Comparison of ENCODE assay signal across 23 cellular contexts in genomic region chr13:95160112-95160906, GRCh38.
DNase-seq lines count a peak whose midpoint lies in the region; ATAC-seq, FAIRE-seq and TF ChIP-seq lines count a peak whose summit lies in the region.
"Had no signal": no experiment of that assay in that cellular context is flagged by ENCODE, and none has a peak within 500 bp of the region (broad histone marks: within the 10 kb centered on the region; RNA-seq: fewer than 3 reads in every experiment).

No MANE protein-coding gene starts in this region.

- TF ChIP-seq CTCF in A549 (IDR thresholded peaks at IDR 0.05), result no peak
- no peak for TF ChIP-seq CTCF in RWPE2 (IDR thresholded peaks at IDR 0.05; ENCODE audit: poor library complexity, severe bottlenecking)
- no peak for TF ChIP-seq CTCF in fibroblast of villous mesenchyme (IDR thresholded peaks at IDR 0.05; ENCODE audit: insufficient read depth, low read depth, low read length)

- TF ChIP-seq EP300 in A549 (IDR thresholded peaks at IDR 0.05), result peak; percentile 42 to 82; a peak in 3 of 5 replicates

- H3K9me3 ChIP-seq in A549 (no peaks in the 10 kb centered on the region), RWPE2 (ENCODE audit: severe bottlenecking) (no peaks in the 10 kb centered on the region)
- H3K9me3 ChIP-seq: esophagus muscularis mucosa, heart left ventricle, neutrophil, uterus had no signal

- TF ChIP-seq RAD21 in A549 (conservative IDR thresholded peaks at IDR 0.05 in 1 of 2, IDR thresholded peaks at IDR 0.05 in 1 of 2), result no peak

- H3K27ac ChIP-seq in A549, result peak overlapping the region; percentile 58 to 81
- H3K27ac ChIP-seq in RWPE2 (ENCODE audit: poor library complexity, severe bottlenecking), result no peak overlapping the region
- H3K27ac ChIP-seq: esophagus muscularis mucosa, heart left ventricle, neutrophil, uterus had no signal

- CTCF ChIA-PET in A549 (lab: Yijun Ruan, JAX), result interaction anchor here (1.2 to 1.4 kb wide), 2 partner anchors 28 to 445 kb away, joined by 3 to 4 read pairs; no protein-coding TSS in a partner anchor

- TF ChIP-seq POLR2A in A549 (IDR thresholded peaks at IDR 0.05; ENCODE audit: low read length), result no peak

- WGBS in A549 (ENCODE audit: missing lambda C conversion rate), result 16% methylated on average over 4 of the region's 4 CpGs

- POLR2A ChIA-PET in A549 (lab: Yijun Ruan, JAX), result no interaction called here

- H3K4me1 ChIP-seq in A549 (peaks cover 54% of the 10 kb centered on the region), RWPE2 (ENCODE audit: insufficient read depth, poor library complexity, severe bottlenecking) (no peaks in the 10 kb centered on the region)
- H3K4me1 ChIP-seq: esophagus muscularis mucosa, heart left ventricle, uterus had no signal

- DNase-seq in A549 (ENCODE audit: low read depth in 1 of 2, low spot score in 1 of 2) (peak in 1 of 2 experiments; percentile 81), RWPE2 (ENCODE audit: low spot score) (no peak), fibroblast of villous mesenchyme (ENCODE audit: low read depth) (peak; percentile 83), NK-92 (lab: John Stamatoyannopoulos, UW; ENCODE audit: unreplicated experiment) (no peak), H7 (no peak), NAMALWA (ENCODE audit: low spot score) (no peak)
- DNase-seq: activated naive CD4-positive, alpha-beta T cell; CD8-positive, alpha-beta T cell; cerebellar nuclear complex; effector CD4-positive, alpha-beta T cell; heart left ventricle; immature natural killer cell; NCI-H1436 treated with DMSO at 0.1 percent for 48 hours; NCI-H510A treated with DMSO at 0.1 percent for 48 hours; stimulated activated CD4-positive, alpha-beta T cell treated with anti-CD3 and anti-CD28 coated beads, Interleukin-4, amount 100 ng/mL, for 24 hours; T-cell; uterus had no signal

- no peaks in the 10 kb centered on the region for H3K27me3 ChIP-seq in RWPE2 (ENCODE audit: insufficient read depth, poor library complexity, severe bottlenecking)
- no peaks in the 10 kb centered on the region for H3K27me3 ChIP-seq in H7 (ENCODE audit: control insufficient read depth, insufficient read depth, low read length)
- H3K27me3 ChIP-seq: esophagus muscularis mucosa, heart left ventricle, neutrophil, uterus had no signal

- H3K4me2 ChIP-seq in A549, result peak overlapping the region; percentile 56
- H3K4me2 ChIP-seq: smooth muscle cell had no signal

- FAIRE-seq in A549 (lab: Jason Lieb, UNC), result no peak
- FAIRE-seq: H1 had no signal

- ATAC-seq in A549 (peak; percentile 76 to 86), GM21423 (IDR thresholded peaks at IDR 0.05; ENCODE audit: unreplicated experiment) (peak; percentile 51), RWPE2 (ENCODE audit: low read depth) (peak; percentile 61), GM18858 (IDR thresholded peaks at IDR 0.05; ENCODE audit: unreplicated experiment) (no peak)
- ATAC-seq: CD8-positive, alpha-beta T cell; heart left ventricle; T-cell had no signal

- H3K4me3 ChIP-seq in A549 (no peak overlapping the region), RWPE2 (ENCODE audit: severe bottlenecking) (no peak overlapping the region), fibroblast of villous mesenchyme (ENCODE audit: low read depth, low read length) (no peak overlapping the region), H7 (ENCODE audit: insufficient read depth, low read depth, low read length) (no peak overlapping the region)
- H3K4me3 ChIP-seq: esophagus muscularis mucosa, heart left ventricle, smooth muscle cell, uterus had no signal

- H3K36me3 ChIP-seq in RWPE2 (ENCODE audit: low read depth) (0 out of 2 replicates have a peak, but pooled peaks cover 8% of the 10 kb centered on the region), H7 (replicated peaks; ENCODE audit: control insufficient read depth, insufficient read depth, low read length) (no peaks in the 10 kb centered on the region; the same call in none of the 2 replicates)
- H3K36me3 ChIP-seq: neutrophil, uterus had no signal

TF ChIP-seq in A549, 52 proteins besides CTCF, POLR2A, EP300 and RAD21:
- TF ChIP-seq HOXA7 (CRISPR knock-in tag; IDR thresholded peaks at IDR 0.05) (no peak), FOSL2 (IDR thresholded peaks at IDR 0.05) (no peak), FOSL2 (CRISPR knock-in tag; IDR thresholded peaks at IDR 0.05) (peak; percentile 57), PBX3 (IDR thresholded peaks at IDR 0.05) (peak; percentile 55; the same call in 1 of the 2 replicates), CHD4 (IDR thresholded peaks at IDR 0.05; ENCODE audit: borderline replicate concordance) (no peak), PHF8 (IDR thresholded peaks at IDR 0.05; ENCODE audit: borderline replicate concordance, low read depth) (no peak), CEBPB (IDR thresholded peaks at IDR 0.05) (peak; percentile 51 to 85; a peak in 3 of 4 replicates), SREBF2 (IDR thresholded peaks at IDR 0.05) (no peak), BCL3 (IDR thresholded peaks at IDR 0.05) (0 out of 3 replicates have a peak, but pooled peaks have one; percentile 23), JUN (IDR thresholded peaks at IDR 0.05) (peak; percentile 25 to 44; a peak in 2 of 5 replicates), HOXB13 (CRISPR knock-in tag; IDR thresholded peaks at IDR 0.05; ENCODE audit: low read depth) (no peak), GATA3 (IDR thresholded peaks at IDR 0.05; ENCODE audit: borderline replicate concordance) (peak; percentile 91), CHD2 (IDR thresholded peaks at IDR 0.05; ENCODE audit: low read length, partially characterized antibody) (no peak), KDM5A (IDR thresholded peaks at IDR 0.05) (no peak), BHLHE40 (IDR thresholded peaks at IDR 0.05; ENCODE audit: low read depth, low read length) (no peak), RNF2 (IDR thresholded peaks at IDR 0.05; ENCODE audit: borderline replicate concordance, low read depth) (no peak), KDM1A (IDR thresholded peaks at IDR 0.05; ENCODE audit: low read depth) (no peak)
